Comparison of ENCODE assay signal across 10 cellular contexts in the genomic region with DNA sequence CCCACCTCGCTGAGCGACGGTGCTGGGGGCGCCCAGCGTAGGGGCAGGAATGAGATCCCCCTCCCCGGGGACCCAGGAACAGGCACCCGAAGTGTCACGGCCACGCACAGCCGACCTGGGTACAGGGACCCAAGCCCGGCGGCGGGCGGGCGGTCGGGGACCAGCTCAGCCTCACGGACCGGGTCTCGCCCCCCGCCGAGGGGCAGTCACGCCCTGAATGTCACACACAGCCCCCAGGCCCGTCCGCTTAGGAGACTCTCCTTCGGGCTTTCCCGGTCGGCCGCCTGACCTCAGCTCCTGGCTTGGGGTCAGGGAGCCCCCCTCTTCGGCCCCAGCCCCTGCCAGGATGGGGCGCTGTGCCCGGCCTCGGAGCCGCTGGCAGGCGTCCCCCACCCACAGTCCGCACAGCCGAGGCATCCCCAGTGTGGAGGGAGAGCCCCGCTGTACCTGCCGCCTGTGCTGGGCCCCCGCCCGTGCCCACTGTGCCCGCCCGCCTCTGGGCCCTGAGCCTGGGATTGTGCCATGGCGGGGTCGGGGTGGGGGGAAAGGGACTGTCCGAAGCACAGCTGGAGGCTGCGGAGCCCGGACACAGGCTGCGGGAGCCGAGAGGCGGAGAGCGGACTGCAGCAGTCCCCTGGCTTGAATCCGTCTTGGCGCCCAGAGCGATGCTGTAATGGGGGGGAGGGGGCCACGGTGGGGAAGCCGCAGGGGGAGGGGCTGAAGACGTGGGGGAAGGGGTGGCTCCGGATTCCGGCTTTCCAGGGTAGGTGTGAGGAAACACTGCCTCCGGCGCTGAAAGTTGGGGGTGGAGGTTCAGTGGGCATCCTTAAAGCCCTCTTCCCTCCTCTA. TPM values are rescaled to one million over a fixed set of nuclear protein-coding genes. Genes with fewer than 3 reads are reported as not detected.
DNase-seq lines count a peak whose midpoint lies in the region; ATAC-seq and TF ChIP-seq lines count a peak whose summit lies in the region.
"Had no signal": no experiment of that assay in that cellular context is flagged by ENCODE, and none has a peak within 500 bp of the region (broad histone marks: within the 10 kb centered on the region; RNA-seq: fewer than 3 reads in every experiment).

No MANE protein-coding gene starts in this region.

- H3K9me3 ChIP-seq in right lobe of liver: no peaks in the 10 kb centered on the region
- no peaks in the 10 kb centered on the region for H3K9me3 ChIP-seq in suprapubic skin

- intact Hi-C loops in right lobe of liver (cut with DNase I): no loop called here

- peak overlapping the region in 2 of 3 donors; percentile 28 to 31 for H3K4me3 ChIP-seq in right lobe of liver
- peak overlapping the region; percentile 55 for H3K4me3 ChIP-seq in suprapubic skin

- no peak overlapping the region for H3K27ac Mint-ChIP-seq in activated naive CD4-positive, alpha-beta T cell treated with anti-CD3 and anti-CD28 coated beads, Interleukin-2, amount 50 U/mL, for 72 hours
- H3K27ac Mint-ChIP-seq: activated CD8-positive, alpha-beta memory T cell treated with anti-CD3 and anti-CD28 coated beads, Interleukin-2, amount 10 ng/mL, durations not matched to agents 7 days and 5 days had no signal

- TF ChIP-seq CTCF in right lobe of liver (IDR thresholded peaks at IDR 0.05): no peak
- no peak for TF ChIP-seq CTCF in suprapubic skin (IDR thresholded peaks at IDR 0.05)
- TF ChIP-seq CTCF in GM13976 (IDR thresholded peaks at IDR 0.05; ENCODE audit: borderline replicate concordance, control extremely low read depth, extremely low read depth, insufficient read depth, missing control alignments): no peak

- H3K27ac ChIP-seq in right lobe of liver (no peak overlapping the region), suprapubic skin (no peak overlapping the region)

- H3K4me1 ChIP-seq in right lobe of liver: peaks cover 0 to 9% (median 0%) of the 10 kb centered on the region in 4 donors
- H3K4me1 ChIP-seq in suprapubic skin: peaks cover 20% of the 10 kb centered on the region

- 6% methylated on average over 15 of the region's 61 CpGs for WGBS in right lobe of liver (ENCODE audit: insufficient coverage, low coverage, low lambda C conversion rate, missing lambda C conversion rate)
- 2% methylated on average over 22 of the region's 61 CpGs for WGBS in suprapubic skin

- DNase-seq in NCI-H748 (lab: John Stamatoyannopoulos, UW; ENCODE audit: unreplicated experiment) (peak; percentile 40), NCI-H748 treated with DMSO at 0.1 percent for 48 hours (lab: John Stamatoyannopoulos, UW) (no peak), right lobe of liver (no peak), suprapubic skin (ENCODE audit: low spot score in 2 of 2) (no peak), GM13976 (ENCODE audit: low spot score) (no peak)
- no peak for DNase-seq in activated naive CD4-positive, alpha-beta T cell treated with anti-CD3 and anti-CD28 coated beads, Interleukin-2, amount 50 U/mL, for 72 hours (ENCODE audit: low spot score in 2 of 2)
- no peak for DNase-seq in activated CD8-positive, alpha-beta memory T cell treated with anti-CD3 and anti-CD28 coated beads, Interleukin-2, amount 50 U/mL, for 48 hours
- no peak for DNase-seq in activated CD8-positive, alpha-beta memory T cell treated with anti-CD3 and anti-CD28 coated beads, Interleukin-2, amount 50 U/mL, for 4 hours
- DNase-seq: activated CD8-positive, alpha-beta memory T cell treated with anti-CD3 and anti-CD28 coated beads, Interleukin-2, amount 10 ng/mL, durations not matched to agents 7 days and 5 days; NCI-H1048 had no signal

- H3K36me3 ChIP-seq in right lobe of liver: no peaks in the 10 kb centered on the region
- H3K36me3 ChIP-seq in suprapubic skin: no peaks in the 10 kb centered on the region

- H3K27me3 ChIP-seq in right lobe of liver (peaks cover 4% of the 10 kb centered on the region in 2 donors), suprapubic skin (peaks cover 64% of the 10 kb centered on the region)

- ATAC-seq in activated naive CD4-positive, alpha-beta T cell treated with anti-CD3 and anti-CD28 coated beads, Interleukin-2, amount 50 U/mL, for 72 hours: peak; percentile 24 to 29
- ATAC-seq in right lobe of liver: peak in 1 of 4 donors; percentile 16

- in situ Hi-C loops in GM13976 (cut with MboI; ENCODE audit: low sequenced_read_pairs, unreplicated experiment): no loop called here

- peaks cover 7% of the 10 kb centered on the region in 2 donors for H3K36me3 Mint-ChIP-seq in activated naive CD4-positive, alpha-beta T cell treated with anti-CD3 and anti-CD28 coated beads, Interleukin-2, amount 50 U/mL, for 72 hours
- H3K36me3 Mint-ChIP-seq: activated CD8-positive, alpha-beta memory T cell treated with anti-CD3 and anti-CD28 coated beads, Interleukin-2, amount 10 ng/mL, durations not matched to agents 7 days and 5 days had no signal

- no peak for TF ChIP-seq EP300 in suprapubic skin (IDR thresholded peaks at IDR 0.05)

- no peaks in the 10 kb centered on the region for H3K9me3 Mint-ChIP-seq in activated naive CD4-positive, alpha-beta T cell treated with anti-CD3 and anti-CD28 coated beads, Interleukin-2, amount 50 U/mL, for 72 hours

- TF ChIP-seq POLR2A in right lobe of liver (IDR thresholded peaks at IDR 0.05): no peak
- TF ChIP-seq POLR2A in suprapubic skin (IDR thresholded peaks at IDR 0.05): no peak

RNA-seq across cellular contexts. Expression of a gene that starts 0.6 kb away (rescaled TPM):
- total RNA-seq in activated naive CD4-positive, alpha-beta T cell treated with anti-CD3 and anti-CD28 coated beads, Interleukin-2, amount 50 U/mL, for 72 hours: under 1 TPM; 0.71 to 0.84 TPM
- total RNA-seq in right lobe of liver: under 1 TPM in 2 of 6 experiments, not detected in 4; 0.07 to 0.13 TPM
- total RNA-seq in suprapubic skin: under 1 TPM in 1 of 4 donors, not detected in 3; 0.55 TPM

RNA-seq across cellular contexts. Expression of a gene that starts 55.1 kb away (rescaled TPM):
- total RNA-seq in activated naive CD4-positive, alpha-beta T cell treated with anti-CD3 and anti-CD28 coated beads, Interleukin-2, amount 50 U/mL, for 72 hours: 10 to 100 TPM; 11.8 to 15.9 TPM
- total RNA-seq in right lobe of liver (10 to 100 TPM; 12.6 to 22.1 (median 16.2) TPM), suprapubic skin (10 to 100 TPM in 1 of 4 donors, 1 to 10 TPM in 3; 6.5 to 12.2 (median 8.6) TPM)
